ENCODE assay signal across 1 cellular context in the genomic region with DNA sequence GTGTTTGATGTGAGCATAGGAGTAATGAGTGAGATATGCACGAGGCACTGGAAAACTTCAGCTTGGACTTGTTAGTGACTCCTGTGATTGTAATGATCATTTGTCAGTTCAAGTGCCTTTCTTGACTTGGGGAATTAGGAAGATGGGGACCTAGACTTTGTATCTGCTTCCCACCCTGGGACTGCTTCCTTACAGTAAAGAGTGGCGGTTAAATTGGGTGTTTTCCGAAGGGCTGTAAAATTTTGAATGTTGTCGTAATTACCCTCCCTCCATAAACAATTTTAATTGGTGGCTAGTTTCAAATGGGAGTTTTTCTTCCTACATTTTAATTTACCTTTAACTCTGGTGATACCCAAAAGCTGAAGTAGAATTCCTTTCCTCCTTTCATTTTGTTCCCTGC.
TF ChIP-seq lines count a peak whose summit lies in the region.

No MANE protein-coding gene starts in this region.

TF ChIP-seq in GM23338, 12 proteins besides CTCF, POLR2A, EP300 and RAD21 (continued from another document):
- TF ChIP-seq, protein P1, sequence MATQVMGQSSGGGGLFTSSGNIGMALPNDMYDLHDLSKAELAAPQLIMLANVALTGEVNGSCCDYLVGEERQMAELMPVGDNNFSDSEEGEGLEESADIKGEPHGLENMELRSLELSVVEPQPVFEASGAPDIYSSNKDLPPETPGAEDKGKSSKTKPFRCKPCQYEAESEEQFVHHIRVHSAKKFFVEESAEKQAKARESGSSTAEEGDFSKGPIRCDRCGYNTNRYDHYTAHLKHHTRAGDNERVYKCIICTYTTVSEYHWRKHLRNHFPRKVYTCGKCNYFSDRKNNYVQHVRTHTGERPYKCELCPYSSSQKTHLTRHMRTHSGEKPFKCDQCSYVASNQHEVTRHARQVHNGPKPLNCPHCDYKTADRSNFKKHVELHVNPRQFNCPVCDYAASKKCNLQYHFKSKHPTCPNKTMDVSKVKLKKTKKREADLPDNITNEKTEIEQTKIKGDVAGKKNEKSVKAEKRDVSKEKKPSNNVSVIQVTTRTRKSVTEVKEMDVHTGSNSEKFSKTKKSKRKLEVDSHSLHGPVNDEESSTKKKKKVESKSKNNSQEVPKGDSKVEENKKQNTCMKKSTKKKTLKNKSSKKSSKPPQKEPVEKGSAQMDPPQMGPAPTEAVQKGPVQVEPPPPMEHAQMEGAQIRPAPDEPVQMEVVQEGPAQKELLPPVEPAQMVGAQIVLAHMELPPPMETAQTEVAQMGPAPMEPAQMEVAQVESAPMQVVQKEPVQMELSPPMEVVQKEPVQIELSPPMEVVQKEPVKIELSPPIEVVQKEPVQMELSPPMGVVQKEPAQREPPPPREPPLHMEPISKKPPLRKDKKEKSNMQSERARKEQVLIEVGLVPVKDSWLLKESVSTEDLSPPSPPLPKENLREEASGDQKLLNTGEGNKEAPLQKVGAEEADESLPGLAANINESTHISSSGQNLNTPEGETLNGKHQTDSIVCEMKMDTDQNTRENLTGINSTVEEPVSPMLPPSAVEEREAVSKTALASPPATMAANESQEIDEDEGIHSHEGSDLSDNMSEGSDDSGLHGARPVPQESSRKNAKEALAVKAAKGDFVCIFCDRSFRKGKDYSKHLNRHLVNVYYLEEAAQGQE (IDR thresholded peaks at IDR 0.05; ENCODE audit: unreplicated experiment) = no peak
- TF ChIP-seq, protein P2, sequence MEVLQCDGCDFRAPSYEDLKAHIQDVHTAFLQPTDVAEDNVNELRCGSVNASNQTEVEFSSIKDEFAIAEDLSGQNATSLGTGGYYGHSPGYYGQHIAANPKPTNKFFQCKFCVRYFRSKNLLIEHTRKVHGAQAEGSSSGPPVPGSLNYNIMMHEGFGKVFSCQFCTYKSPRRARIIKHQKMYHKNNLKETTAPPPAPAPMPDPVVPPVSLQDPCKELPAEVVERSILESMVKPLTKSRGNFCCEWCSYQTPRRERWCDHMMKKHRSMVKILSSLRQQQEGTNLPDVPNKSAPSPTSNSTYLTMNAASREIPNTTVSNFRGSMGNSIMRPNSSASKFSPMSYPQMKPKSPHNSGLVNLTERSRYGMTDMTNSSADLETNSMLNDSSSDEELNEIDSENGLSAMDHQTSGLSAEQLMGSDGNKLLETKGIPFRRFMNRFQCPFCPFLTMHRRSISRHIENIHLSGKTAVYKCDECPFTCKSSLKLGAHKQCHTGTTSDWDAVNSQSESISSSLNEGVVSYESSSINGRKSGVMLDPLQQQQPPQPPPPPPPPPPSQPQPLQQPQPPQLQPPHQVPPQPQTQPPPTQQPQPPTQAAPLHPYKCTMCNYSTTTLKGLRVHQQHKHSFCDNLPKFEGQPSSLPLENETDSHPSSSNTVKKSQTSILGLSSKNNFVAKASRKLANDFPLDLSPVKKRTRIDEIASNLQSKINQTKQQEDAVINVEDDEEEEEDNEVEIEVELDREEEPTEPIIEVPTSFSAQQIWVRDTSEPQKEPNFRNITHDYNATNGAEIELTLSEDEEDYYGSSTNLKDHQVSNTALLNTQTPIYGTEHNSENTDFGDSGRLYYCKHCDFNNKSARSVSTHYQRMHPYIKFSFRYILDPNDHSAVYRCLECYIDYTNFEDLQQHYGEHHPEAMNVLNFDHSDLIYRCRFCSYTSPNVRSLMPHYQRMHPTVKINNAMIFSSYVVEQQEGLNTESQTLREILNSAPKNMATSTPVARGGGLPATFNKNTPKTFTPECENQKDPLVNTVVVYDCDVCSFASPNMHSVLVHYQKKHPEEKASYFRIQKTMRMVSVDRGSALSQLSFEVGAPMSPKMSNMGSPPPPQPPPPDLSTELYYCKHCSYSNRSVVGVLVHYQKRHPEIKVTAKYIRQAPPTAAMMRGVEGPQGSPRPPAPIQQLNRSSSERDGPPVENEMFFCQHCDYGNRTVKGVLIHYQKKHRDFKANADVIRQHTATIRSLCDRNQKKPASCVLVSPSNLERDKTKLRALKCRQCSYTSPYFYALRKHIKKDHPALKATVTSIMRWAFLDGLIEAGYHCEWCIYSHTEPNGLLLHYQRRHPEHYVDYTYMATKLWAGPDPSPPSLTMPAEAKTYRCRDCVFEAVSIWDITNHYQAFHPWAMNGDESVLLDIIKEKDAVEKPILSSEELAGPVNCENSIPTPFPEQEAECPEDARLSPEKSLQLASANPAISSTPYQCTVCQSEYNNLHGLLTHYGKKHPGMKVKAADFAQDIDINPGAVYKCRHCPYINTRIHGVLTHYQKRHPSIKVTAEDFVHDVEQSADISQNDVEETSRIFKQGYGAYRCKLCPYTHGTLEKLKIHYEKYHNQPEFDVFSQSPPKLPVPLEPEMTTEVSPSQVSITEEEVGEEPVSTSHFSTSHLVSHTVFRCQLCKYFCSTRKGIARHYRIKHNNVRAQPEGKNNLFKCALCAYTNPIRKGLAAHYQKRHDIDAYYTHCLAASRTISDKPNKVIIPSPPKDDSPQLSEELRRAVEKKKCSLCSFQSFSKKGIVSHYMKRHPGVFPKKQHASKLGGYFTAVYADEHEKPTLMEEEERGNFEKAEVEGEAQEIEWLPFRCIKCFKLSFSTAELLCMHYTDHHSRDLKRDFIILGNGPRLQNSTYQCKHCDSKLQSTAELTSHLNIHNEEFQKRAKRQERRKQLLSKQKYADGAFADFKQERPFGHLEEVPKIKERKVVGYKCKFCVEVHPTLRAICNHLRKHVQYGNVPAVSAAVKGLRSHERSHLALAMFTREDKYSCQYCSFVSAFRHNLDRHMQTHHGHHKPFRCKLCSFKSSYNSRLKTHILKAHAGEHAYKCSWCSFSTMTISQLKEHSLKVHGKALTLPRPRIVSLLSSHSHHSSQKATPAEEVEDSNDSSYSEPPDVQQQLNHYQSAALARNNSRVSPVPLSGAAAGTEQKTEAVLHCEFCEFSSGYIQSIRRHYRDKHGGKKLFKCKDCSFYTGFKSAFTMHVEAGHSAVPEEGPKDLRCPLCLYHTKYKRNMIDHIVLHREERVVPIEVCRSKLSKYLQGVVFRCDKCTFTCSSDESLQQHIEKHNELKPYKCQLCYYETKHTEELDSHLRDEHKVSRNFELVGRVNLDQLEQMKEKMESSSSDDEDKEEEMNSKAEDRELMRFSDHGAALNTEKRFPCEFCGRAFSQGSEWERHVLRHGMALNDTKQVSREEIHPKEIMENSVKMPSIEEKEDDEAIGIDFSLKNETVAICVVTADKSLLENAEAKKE (CRISPR knock-in tag; IDR thresholded peaks at IDR 0.05) = no peak
- no peak for TF ChIP-seq POLR2AphosphoS5 (IDR thresholded peaks at IDR 0.05; ENCODE audit: low read depth)
